8 cellular contexts compared by ENCODE assay signal in genomic region chr17:63623786-63624185, GRCh38. TPM values are rescaled to one million over a fixed set of nuclear protein-coding genes. Genes with fewer than 3 reads are reported as not detected.
DNase-seq lines count a peak whose midpoint lies in the region; ATAC-seq, FAIRE-seq and TF ChIP-seq lines count a peak whose summit lies in the region.

No MANE protein-coding gene starts in this region.

- no peaks in the 10 kb centered on the region for H3K36me3 ChIP-seq in adipocyte (ENCODE audit: control insufficient read depth, insufficient read depth, low read length, severe bottlenecking)
- no peaks in the 10 kb centered on the region for H3K36me3 ChIP-seq in right lobe of liver
- H3K36me3 ChIP-seq in transverse colon: no peaks in the 10 kb centered on the region

- intact Hi-C loops in right lobe of liver (cut with DNase I): no loop called here
- intact Hi-C loops in transverse colon (cut with DNase I; ENCODE audit: low total_unique reads): loop anchor here (10.0 kb wide), 1 partner anchor 71 kb away; no protein-coding TSS in a partner anchor

- H3K27me3 ChIP-seq in adipocyte (replicated peaks; ENCODE audit: control insufficient read depth, insufficient read depth, low read length): no peaks in the 10 kb centered on the region
- no peaks in the 10 kb centered on the region for H3K27me3 ChIP-seq in right lobe of liver
- H3K27me3 ChIP-seq in transverse colon: no peaks in the 10 kb centered on the region

- WGBS in right lobe of liver (ENCODE audit: insufficient coverage, low coverage, low lambda C conversion rate, missing lambda C conversion rate): 32% methylated on average over 6 of the region's 6 CpGs
- 21 to 39% methylated on average over 4 to 6 of the region's 6 CpGs for WGBS in transverse colon (ENCODE audit: low coverage in 1 of 2), 2 donors

- H3K4me3 ChIP-seq in adipocyte (ENCODE audit: low read length) (peak overlapping the region; percentile 94), right lobe of liver (peak overlapping the region; percentile 66 to 86 (median 72)), transverse colon (peak overlapping the region; percentile 73 to 83 (median 82))

- no peak for TF ChIP-seq EP300 in transverse colon (IDR thresholded peaks at IDR 0.05; ENCODE audit: low read depth)

- TF ChIP-seq CTCF in right lobe of liver (IDR thresholded peaks at IDR 0.05): no peak
- TF ChIP-seq CTCF in transverse colon (IDR thresholded peaks at IDR 0.05): no peak

- DNase-seq in activated naive CD4-positive, alpha-beta T cell treated with Interleukin-2 at 50 U/mL for 16 hours: no peak
- no peak for DNase-seq in adipocyte (ENCODE audit: low read depth)
- DNase-seq in right lobe of liver: no peak
- DNase-seq in transverse colon: no peak
- DNase-seq in HTR-8/SVneo (ENCODE audit: insufficient read length, low spot score): no peak
- no peak for DNase-seq in HuH-7 (ENCODE audit: low spot score)

- TF ChIP-seq POLR2A in right lobe of liver (IDR thresholded peaks at IDR 0.05) (no peak), transverse colon (IDR thresholded peaks at IDR 0.05) (no peak)

- peaks cover 49% of the 10 kb centered on the region for H3K4me1 Mint-ChIP-seq in activated naive CD4-positive, alpha-beta T cell treated with anti-CD3 and anti-CD28 coated beads, Interleukin-2, amount 50 U/mL, for 24 hours

- in situ Hi-C loops in transverse colon (cut with MboI; ENCODE audit: low pct_ligation_motif_present in 1 of 4, low pct_unique_long_range_greater_than_20kb in 1 of 4, low sequenced_read_pairs in 3 of 4): no loop called here

- no peaks in the 10 kb centered on the region for H3K9me3 Mint-ChIP-seq in activated naive CD4-positive, alpha-beta T cell treated with anti-CD3 and anti-CD28 coated beads, Interleukin-2, amount 50 U/mL, for 24 hours

- peak overlapping the region; percentile 89 for H3K27ac Mint-ChIP-seq in activated naive CD4-positive, alpha-beta T cell treated with anti-CD3 and anti-CD28 coated beads, Interleukin-2, amount 50 U/mL, for 24 hours

- peak overlapping the region; percentile 96 for H3K4me3 Mint-ChIP-seq in activated naive CD4-positive, alpha-beta T cell treated with anti-CD3 and anti-CD28 coated beads, Interleukin-2, amount 50 U/mL, for 24 hours

- H3K4me1 ChIP-seq in adipocyte (ENCODE audit: control insufficient read depth, insufficient read depth, low read length) (peaks cover 34% of the 10 kb centered on the region), right lobe of liver (peaks cover 0 to 54% (median 9%) of the 10 kb centered on the region in 4 donors), transverse colon (peaks cover 11 to 42% (median 32%) of the 10 kb centered on the region in 4 donors)

- ATAC-seq in right lobe of liver (no peak), GM21381 (IDR thresholded peaks at IDR 0.05; ENCODE audit: unreplicated experiment) (no peak)

- H3K9ac ChIP-seq in adipocyte (ENCODE audit: low read length): peak overlapping the region; percentile 90

- H3K36me3 Mint-ChIP-seq in activated naive CD4-positive, alpha-beta T cell treated with anti-CD3 and anti-CD28 coated beads, Interleukin-2, amount 50 U/mL, for 24 hours: no peaks in the 10 kb centered on the region

- FAIRE-seq in HTR-8/SVneo (lab: Jason Lieb, UNC): no peak

- no peaks in the 10 kb centered on the region for H3K9me3 ChIP-seq in adipocyte (ENCODE audit: control insufficient read depth, low read length)
- H3K9me3 ChIP-seq in right lobe of liver: no peaks in the 10 kb centered on the region
- H3K9me3 ChIP-seq in transverse colon: no peaks in the 10 kb centered on the region

- H3K27ac ChIP-seq in right lobe of liver: peak overlapping the region in 2 of 3 donors; percentile 81 to 84
- peak overlapping the region in 3 of 4 donors; percentile 90 to 93 (median 90) for H3K27ac ChIP-seq in transverse colon

- no peaks in the 10 kb centered on the region for H3K27me3 Mint-ChIP-seq in activated naive CD4-positive, alpha-beta T cell treated with anti-CD3 and anti-CD28 coated beads, Interleukin-2, amount 50 U/mL, for 24 hours

RNA-seq across cellular contexts. Expression of gene MAP3K3, which starts 1.6 kb away (rescaled TPM):
- total RNA-seq in right lobe of liver (10 to 100 TPM; 10.6 to 15.8 (median 13.0) TPM), transverse colon (10 to 100 TPM; 15.7 to 32.1 (median 24.7) TPM)

RNA-seq across cellular contexts. Expression of gene TACO1, which starts 23.1 kb away (rescaled TPM):
- total RNA-seq in right lobe of liver (10 to 100 TPM; 30.6 to 46.7 (median 35.5) TPM), transverse colon (10 to 100 TPM in 3 of 4 donors, 1 to 10 TPM in 1; 4.6 to 79.7 (median 28.3) TPM)
